In genomic region chr7:67192889-67193613, GRCh38 we compare ENCODE assay signal across 8 cellular contexts.
DNase-seq lines count a peak whose midpoint lies in the region; ATAC-seq and TF ChIP-seq lines count a peak whose summit lies in the region.
"Not testable (repeated sequence)": the region's sequence is repeated elsewhere in the genome, so short reads cannot be mapped to it uniquely, and the experiment has no call there.

No MANE protein-coding gene starts in this region.

- DNase-seq in CD4-positive, alpha-beta memory T cell, result peak in 1 of 5 donors; percentile 4
- DNase-seq in IMR-90 (peak; percentile 72), NCI-H2107 treated with DMSO at 0.1 percent for 48 hours (lab: John Stamatoyannopoulos, UW; ENCODE audit: unreplicated experiment) (peak; percentile 73), SJCRH30 (peak; percentile 86 to 94), brain pericyte (ENCODE audit: low read depth, low spot score) (peak; percentile 65), mucosa of descending colon (peak in 1 of 3 donors; percentile 31), smooth muscle cell of the brain vasculature (ENCODE audit: low read depth, low spot score) (peak; percentile 31)
- not testable (repeated sequence) for DNase-seq in Right ventricle myocardium inferior (ENCODE audit: missing footprints)

- H3K18ac ChIP-seq in IMR-90 (ENCODE audit: low read depth, low read length), result not testable (repeated sequence)

- H4K20me1 ChIP-seq in IMR-90 (ENCODE audit: insufficient read depth, low read length), result not testable (repeated sequence)

- TF ChIP-seq POLR2A in IMR-90 (IDR thresholded peaks at IDR 0.05; ENCODE audit: low read depth, low read length), result not testable (repeated sequence)

- not testable (repeated sequence) for H3K27ac ChIP-seq in CD4-positive, alpha-beta memory T cell (ENCODE audit: low read depth, low read length); IMR-90 (ENCODE audit: insufficient read depth, low read length)
- peak overlapping the region; percentile 47 for H3K27ac ChIP-seq in SJCRH30

- H3K4me1 ChIP-seq in CD4-positive, alpha-beta memory T cell (ENCODE audit: insufficient read depth, low read length); IMR-90 (ENCODE audit: control insufficient read depth, insufficient read depth, low read length); mucosa of descending colon (ENCODE audit: low read depth): not testable (repeated sequence)
- peaks cover 13% of the 10 kb centered on the region for H3K4me1 ChIP-seq in SJCRH30

- in situ Hi-C loops in IMR-90 (cut with MboI; ENCODE audit: low sequenced_read_pairs), result not testable (repeated sequence)

- ATAC-seq in IMR-90 (ENCODE audit: low read depth), result peak; percentile 87
- ATAC-seq in Right ventricle myocardium inferior, result peak; percentile 94
- peak; percentile 84 for ATAC-seq in mucosa of descending colon

- not testable (repeated sequence) for H3K4ac ChIP-seq in IMR-90 (ENCODE audit: low read depth, low read length)

- peaks cover 19 to 32% of the 10 kb centered on the region in 2 donors for H3K36me3 Mint-ChIP-seq in CD4-positive, alpha-beta memory T cell

- WGBS in IMR-90 (ENCODE audit: extremely low coverage in 2 of 2, insufficient read length in 1 of 2), 2 experiments, result 17% methylated on average over 1 of the region's 11 CpGs; no CpG with 5 or more reads in 1 of the 2 experiments

- H4K91ac ChIP-seq in IMR-90 (ENCODE audit: insufficient read depth, low read depth, low read length), result not testable (repeated sequence)

- H3K27me3 Mint-ChIP-seq in CD4-positive, alpha-beta memory T cell, result not testable (repeated sequence)

- not testable (repeated sequence) for TF ChIP-seq CTCF in IMR-90 (conservative IDR thresholded peaks at IDR 0.05; ENCODE audit: low read depth, low read length); mucosa of descending colon (IDR thresholded peaks at IDR 0.05)

- peak overlapping the region in 6 of 7 donors; percentile 3 to 50 (median 32) for H3K27ac Mint-ChIP-seq in CD4-positive, alpha-beta memory T cell

- TF ChIP-seq RAD21 in IMR-90 (IDR thresholded peaks at IDR 0.05; ENCODE audit: low read length), result not testable (repeated sequence)

- H2BK5ac ChIP-seq in IMR-90 (ENCODE audit: low read depth, low read length, poor library complexity, severe bottlenecking), result not testable (repeated sequence)

- dilution Hi-C loops in IMR-90 (cut with HindIII; ENCODE audit: low sequenced_read_pairs, unreplicated experiment), result not testable (repeated sequence)

- H3K23ac ChIP-seq in IMR-90 (ENCODE audit: low read depth, low read length), result not testable (repeated sequence)

- H2AFZ ChIP-seq in IMR-90 (replicated peaks; ENCODE audit: low read length, poor library complexity), result not testable (repeated sequence)

- intact Hi-C loops in CD4-positive, alpha-beta memory T cell (cut with micrococcal nuclease); IMR-90 (cut with micrococcal nuclease); Right ventricle myocardium inferior (cut with DNase I); mucosa of descending colon (cut with DNase I, micrococcal nuclease): not testable (repeated sequence)

- not testable (repeated sequence) for H3K14ac ChIP-seq in IMR-90 (replicated peaks; ENCODE audit: low read depth, low read length)

- H4K5ac ChIP-seq in IMR-90 (ENCODE audit: low read depth, low read length), result not testable (repeated sequence)

- not testable (repeated sequence) for H2BK20ac ChIP-seq in IMR-90 (ENCODE audit: low read depth, low read length)

- BruUV-seq in IMR-90 (replicated peaks; lab: Mats Ljungman, UMichigan), result not testable (repeated sequence)

- H3K4me2 ChIP-seq in IMR-90 (ENCODE audit: low read depth, low read length), result peak overlapping the region; percentile 6; the same call in 1 of the 2 replicates

- not testable (repeated sequence) for H3K27me3 ChIP-seq in CD4-positive, alpha-beta memory T cell (ENCODE audit: insufficient read depth, low read length); IMR-90 (ENCODE audit: control insufficient read depth, insufficient read depth, low read length); SJCRH30

- peaks cover 25 to 38% (median 29%) of the 10 kb centered on the region in 4 donors for H3K4me1 Mint-ChIP-seq in CD4-positive, alpha-beta memory T cell

- POLR2A ChIA-PET in CD4-positive, alpha-beta memory T cell (lab: Charles Lee; ENCODE audit: partially characterized antibody); IMR-90 (lab: Charles Lee; ENCODE audit: unreplicated experiment): not testable (repeated sequence)

- not testable (repeated sequence) for H3K9me3 ChIP-seq in CD4-positive, alpha-beta memory T cell (ENCODE audit: control insufficient read depth in 1 of 2, low read length in 2 of 2); IMR-90 (ENCODE audit: control insufficient read depth, insufficient read depth, low read length); SJCRH30 (replicated peaks); mucosa of descending colon

- H3K4me3 ChIP-seq in CD4-positive, alpha-beta memory T cell (ENCODE audit: low read length in 2 of 2); IMR-90 (ENCODE audit: insufficient read depth, low read depth, low read length); mucosa of descending colon: not testable (repeated sequence)
- 0 out of 2 replicates have a peak overlapping the region, but pooled peaks have one; percentile 20 for H3K4me3 ChIP-seq in SJCRH30

- not testable (repeated sequence) for H3K9ac ChIP-seq in IMR-90 (ENCODE audit: low read depth, low read length)

- H3K4me3 Mint-ChIP-seq in CD4-positive, alpha-beta memory T cell, result peak overlapping the region in 6 of 8 donors; percentile 5 to 28 (median 11)

- not testable (repeated sequence) for H2AK9ac ChIP-seq in IMR-90 (replicated peaks; ENCODE audit: low read depth, low read length, poor library complexity)

- H3K56ac ChIP-seq in IMR-90 (ENCODE audit: extremely low read depth, insufficient read depth, low read length), result not testable (repeated sequence)

- CTCF ChIA-PET in CD4-positive, alpha-beta memory T cell (lab: Charles Lee; ENCODE audit: partially characterized antibody); IMR-90 (lab: Yijun Ruan, JAX): not testable (repeated sequence)

- not testable (repeated sequence) for H2AK5ac ChIP-seq in IMR-90 (ENCODE audit: low read depth, low read length)

- H2BK15ac ChIP-seq in IMR-90 (ENCODE audit: low read depth, low read length), result not testable (repeated sequence)

- H3K9me3 Mint-ChIP-seq in CD4-positive, alpha-beta memory T cell, result not testable (repeated sequence)

- not testable (repeated sequence) for H3K9me1 ChIP-seq in IMR-90 (ENCODE audit: insufficient read depth, low read length)

- H2BK120ac ChIP-seq in IMR-90 (ENCODE audit: low read depth, low read length), result not testable (repeated sequence)

- H4K8ac ChIP-seq in IMR-90 (ENCODE audit: low read depth in 2 of 2, low read length in 2 of 2), result not testable (repeated sequence)

- not testable (repeated sequence) for H3K79me1 ChIP-seq in IMR-90 (ENCODE audit: low read depth in 1 of 2, low read length in 2 of 2)

- H3K36me3 ChIP-seq in CD4-positive, alpha-beta memory T cell (ENCODE audit: insufficient read depth, low read length); IMR-90 (ENCODE audit: control insufficient read depth, insufficient read depth, low read length); SJCRH30; mucosa of descending colon (ENCODE audit: low read depth): not testable (repeated sequence)

TF ChIP-seq in IMR-90, 13 proteins besides CTCF, POLR2A, EP300 and RAD21:
- TF ChIP-seq BHLHE40 (IDR thresholded peaks at IDR 0.05; ENCODE audit: low read depth, low read length), result 0 out of 2 replicates have a peak, but pooled peaks have one; percentile 9
